29 cellular contexts compared by ENCODE assay signal in the genomic region with DNA sequence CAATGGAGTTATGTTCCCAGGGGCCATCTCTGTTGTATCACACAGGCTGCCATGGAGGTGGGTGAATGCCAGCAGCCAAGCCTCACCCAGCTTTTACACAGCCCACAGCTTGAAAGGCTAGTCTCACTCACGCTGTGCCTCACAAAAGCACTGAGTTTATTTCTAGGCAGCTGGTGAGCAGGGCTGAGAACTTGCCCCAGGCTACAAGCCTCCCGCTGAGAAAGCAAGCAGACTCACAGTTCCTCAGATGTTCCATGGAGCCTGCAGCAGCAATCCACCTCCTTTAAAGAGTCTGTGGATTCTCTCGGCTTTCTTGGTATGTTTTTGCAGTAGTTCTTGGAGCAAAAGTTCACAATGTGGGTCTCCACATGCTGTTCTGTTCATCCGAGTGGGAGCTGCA. TPM values are rescaled to one million over a fixed set of nuclear protein-coding genes. Genes with fewer than 3 reads are reported as not detected.
A peak's percentile ranks its signal among the peaks of the same experiment; 100 is the strongest.
DNase-seq lines count a peak whose midpoint lies in the region; ATAC-seq and FAIRE-seq lines count a peak whose summit lies in the region.
"Had no signal": no experiment of that assay in that cellular context is flagged by ENCODE, and none has a peak within 500 bp of the region (broad histone marks: within the 10 kb centered on the region; RNA-seq: fewer than 3 reads in every experiment).

No MANE protein-coding gene starts in this region.

- H3K27ac ChIP-seq in SK-N-MC (no peak overlapping the region), small intestine (ENCODE audit: low read depth in 1 of 2, low read length in 1 of 2) (no peak overlapping the region)
- H3K27ac ChIP-seq: adrenal gland; BLaER1 treated with 17β-estradiol and CSF1 and Interleukin-3, amounts not matched to agents 10 nM and 100 nM; gastroesophageal sphincter; neutrophil; right lobe of liver had no signal

- no peaks in the 10 kb centered on the region for H3K27me3 ChIP-seq in small intestine (ENCODE audit: control insufficient read depth in 2 of 2, insufficient read depth in 2 of 2, low read length in 2 of 2)
- H3K27me3 ChIP-seq: adrenal gland; BLaER1 treated with 17β-estradiol and CSF1 and Interleukin-3, amounts not matched to agents 10 nM and 100 nM; neutrophil; right lobe of liver had no signal

- H3K9me3 ChIP-seq in SK-N-MC (ENCODE audit: low read depth, low read length) (no peaks in the 10 kb centered on the region; the same call in 1 of the 2 replicates), small intestine (ENCODE audit: control insufficient read depth, low read depth) (no peaks in the 10 kb centered on the region)
- H3K9me3 ChIP-seq: adrenal gland, neutrophil had no signal

- H3K36me3 ChIP-seq in SK-N-MC (ENCODE audit: insufficient read depth, low read length) (no peaks in the 10 kb centered on the region), small intestine (ENCODE audit: control insufficient read depth in 2 of 2, insufficient read depth in 2 of 2, low read length in 2 of 2) (no peaks in the 10 kb centered on the region)
- H3K36me3 ChIP-seq: adrenal gland; BLaER1 treated with 17β-estradiol and CSF1 and Interleukin-3, amounts not matched to agents 10 nM and 100 nM; gastroesophageal sphincter; neutrophil; right lobe of liver had no signal

- DNase-seq in EH (ENCODE audit: low read depth) (peak; percentile 2), NCI-H146 treated with DMSO at 0.1 percent for 48 hours (lab: John Stamatoyannopoulos, UW; ENCODE audit: unreplicated experiment) (peak; percentile 74), SK-N-MC (ENCODE audit: low read depth, low spot score) (peak; percentile 28), small intestine (no peak), glomerular visceral epithelial cell (ENCODE audit: extremely low spot score) (no peak)
- DNase-seq in activated CD8-positive, alpha-beta memory T cell treated with anti-CD3 and anti-CD28 coated beads for 24 hours: no peak
- DNase-seq: activated CD4-positive, alpha-beta T cell treated with anti-CD3 and anti-CD28 coated beads, Interleukin-2, amount 10 ng/mL, durations not matched to agents 7 days and 5 days; activated naive CD4-positive, alpha-beta T cell treated with Interleukin-2 at 50 U/mL for 16 hours; adrenal gland; Calu3; cortex of kidney; GOT3; Karpas-422; naive B cell; NCI-H2029; NCI-H2227 treated with DMSO at 0.1 percent for 48 hours; OCI-M1; right lobe of liver; Right ventricle myocardium superior; stimulated activated CD4-positive, alpha-beta T cell treated with anti-CD3 and anti-CD28 coated beads, Interleukin-4, amount 100 ng/mL, for 24 hours; substantia nigra; SW 1271 had no signal

- H3K4me3 ChIP-seq in SK-N-MC: no peak overlapping the region
- no peak overlapping the region for H3K4me3 ChIP-seq in small intestine (ENCODE audit: low read depth in 1 of 2, low read length in 2 of 2)
- H3K4me3 ChIP-seq: adrenal gland; BLaER1 treated with 17β-estradiol and CSF1 and Interleukin-3, amounts not matched to agents 10 nM and 100 nM; gastroesophageal sphincter; right lobe of liver had no signal

- WGBS in small intestine, 3 donors: 77 to 89% (median 88%) methylated on average over 4 of the region's 4 CpGs

- no peak for FAIRE-seq in small intestine (lab: Jason Lieb, UNC)
- FAIRE-seq: HepG2 had no signal

- peak; percentile 32 for ATAC-seq in esophagus mucosa
- no peak for ATAC-seq in GM18867 (IDR thresholded peaks at IDR 0.05; ENCODE audit: unreplicated experiment)
- ATAC-seq: gastroesophageal sphincter; HepG2; right lobe of liver; stimulated activated effector memory CD8-positive, alpha-beta T cell treated with anti-CD3 and anti-CD28 coated beads, Interleukin-12 subunit alpha, Interleukin-12 subunit beta, amount 100 ng/mL, for 72 hours had no signal

- no peak overlapping the region for H3K9ac ChIP-seq in SK-N-MC (ENCODE audit: insufficient read length)
- H3K9ac ChIP-seq: BLaER1 treated with 17β-estradiol and CSF1 and Interleukin-3, amounts not matched to agents 10 nM and 100 nM had no signal

- no peaks in the 10 kb centered on the region for H3K4me1 ChIP-seq in small intestine (ENCODE audit: control insufficient read depth in 2 of 2, insufficient read depth in 1 of 2, low read depth in 1 of 2, low read length in 1 of 2)
- H3K4me1 ChIP-seq: adrenal gland; BLaER1 treated with 17β-estradiol and CSF1 and Interleukin-3, amounts not matched to agents 10 nM and 100 nM; gastroesophageal sphincter; right lobe of liver had no signal

RNA-seq across cellular contexts. Expression of a gene that starts 40.9 kb away (rescaled TPM):
- 0.44 TPM for total RNA-seq in esophagus mucosa
- 1 to 10 TPM in 2 of 3 donors, under 1 TPM in 1; 0.45 to 3.5 (median 2.5) TPM for polyA plus RNA-seq in small intestine
- total RNA-seq: activated CD4-positive, alpha-beta T cell treated with anti-CD3 and anti-CD28 coated beads, Interleukin-2, amount 10 ng/mL, durations not matched to agents 7 days and 5 days; Calu3; Right ventricle myocardium superior had no signal

Comparison
In these comparisons a context has a peak if more than half of its experiments do, and no peak if none do; other contexts are left out.
1. DNase-seq: peak in EH (single experiment), NCI-H146 treated with DMSO at 0.1 percent for 48 hours (single experiment) and SK-N-MC (single experiment); none in small intestine (single experiment), glomerular visceral epithelial cell (single experiment) and activated CD8-positive, alpha-beta memory T cell treated with anti-CD3 and anti-CD28 coated beads for 24 hours (single experiment).